In the genomic region with DNA sequence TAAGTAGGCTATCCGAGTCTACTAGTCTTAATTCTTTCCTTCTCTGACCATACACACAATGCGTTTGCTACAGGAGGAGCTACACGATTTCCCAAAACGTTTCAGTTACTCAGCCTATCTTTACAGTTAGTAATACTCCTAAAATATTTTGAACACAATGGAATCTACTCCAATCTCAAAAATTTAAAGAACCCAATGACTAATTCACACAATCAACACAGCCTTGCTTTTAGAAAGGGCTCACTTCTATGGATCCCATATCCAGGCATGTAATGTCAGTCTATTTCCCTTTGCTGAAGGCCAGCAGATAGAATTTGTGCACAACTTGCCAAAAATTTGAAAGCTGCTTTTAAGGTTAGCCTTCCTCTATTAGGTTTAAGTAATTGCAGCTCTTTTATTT, we compare ENCODE assay signal across 22 cellular contexts.
"Had no signal": no experiment of that assay in that cellular context is flagged by ENCODE, and none has a peak within 500 bp of the region (broad histone marks: within the 10 kb centered on the region; RNA-seq: fewer than 3 reads in every experiment).

No MANE protein-coding gene starts in this region.

- H3K4me1 ChIP-seq: gastroesophageal sphincter, left ventricle myocardium inferior, lower lobe of right lung, right atrium auricular region had no signal

- H3K27me3 ChIP-seq: dorsolateral prefrontal cortex, gastroesophageal sphincter, neural progenitor cell, ovary, right atrium auricular region, sigmoid colon had no signal

- H3K4me3 Mint-ChIP-seq: immature natural killer cell; natural killer cell treated with Interleukin-12 subunit alpha and Interleukin-12 subunit beta and Interleukin-15 and Interleukin-18, amount 100 ng/mL, for 72 hours; neural progenitor cell had no signal

- H3K4me3 ChIP-seq: dorsolateral prefrontal cortex, gastroesophageal sphincter, left ventricle myocardium inferior, lower lobe of right lung, neural progenitor cell, ovary, right atrium auricular region, sigmoid colon had no signal

- H3K27me3 Mint-ChIP-seq: natural killer cell treated with Interleukin-12 subunit alpha and Interleukin-12 subunit beta and Interleukin-15 and Interleukin-18, amount 100 ng/mL, for 72 hours had no signal

- ATAC-seq: gastroesophageal sphincter; left cardiac atrium; lower lobe of right lung; natural killer cell treated with Interleukin-12 subunit alpha and Interleukin-12 subunit beta and Interleukin-15 and Interleukin-18, amount 100 ng/mL, for 72 hours had no signal

- H3K4me1 Mint-ChIP-seq: immature natural killer cell, neural progenitor cell had no signal

- H3K9me3 ChIP-seq: gastroesophageal sphincter, left ventricle myocardium inferior, lower lobe of right lung, ovary, right atrium auricular region, sigmoid colon had no signal

- H3K36me3 ChIP-seq: gastroesophageal sphincter, left ventricle myocardium inferior, lower lobe of right lung, neural progenitor cell, ovary, right atrium auricular region had no signal

- H3K9ac ChIP-seq: neural progenitor cell had no signal

- DNase-seq: cortex of kidney; dorsolateral prefrontal cortex; effector CD8-positive, alpha-beta T cell; foreskin fibroblast; glutamatergic neuron; immature natural killer cell; kidney; left cardiac atrium; left ventricle myocardium inferior; lower lobe of right lung; mesenchymal stem cell; midbrain; nucleus accumbens; ovary; sigmoid colon; small intestine; stimulated activated CD4-positive, alpha-beta T cell treated with anti-CD3 and anti-CD28 coated beads, Interleukin-2, amount 100 ng/mL, for 48 hours; stimulated activated naive CD4-positive, alpha-beta T cell treated with Interleukin-2 at 50 U/mL for 16 hours had no signal

- H3K27ac Mint-ChIP-seq: immature natural killer cell; natural killer cell treated with Interleukin-12 subunit alpha and Interleukin-12 subunit beta and Interleukin-15 and Interleukin-18, amount 100 ng/mL, for 72 hours; neural progenitor cell had no signal

- H3K9me3 Mint-ChIP-seq: immature natural killer cell; natural killer cell treated with Interleukin-12 subunit alpha and Interleukin-12 subunit beta and Interleukin-15 and Interleukin-18, amount 100 ng/mL, for 72 hours; neural progenitor cell had no signal
